Comparison of ENCODE assay signal across 10 cellular contexts in the genomic region with DNA sequence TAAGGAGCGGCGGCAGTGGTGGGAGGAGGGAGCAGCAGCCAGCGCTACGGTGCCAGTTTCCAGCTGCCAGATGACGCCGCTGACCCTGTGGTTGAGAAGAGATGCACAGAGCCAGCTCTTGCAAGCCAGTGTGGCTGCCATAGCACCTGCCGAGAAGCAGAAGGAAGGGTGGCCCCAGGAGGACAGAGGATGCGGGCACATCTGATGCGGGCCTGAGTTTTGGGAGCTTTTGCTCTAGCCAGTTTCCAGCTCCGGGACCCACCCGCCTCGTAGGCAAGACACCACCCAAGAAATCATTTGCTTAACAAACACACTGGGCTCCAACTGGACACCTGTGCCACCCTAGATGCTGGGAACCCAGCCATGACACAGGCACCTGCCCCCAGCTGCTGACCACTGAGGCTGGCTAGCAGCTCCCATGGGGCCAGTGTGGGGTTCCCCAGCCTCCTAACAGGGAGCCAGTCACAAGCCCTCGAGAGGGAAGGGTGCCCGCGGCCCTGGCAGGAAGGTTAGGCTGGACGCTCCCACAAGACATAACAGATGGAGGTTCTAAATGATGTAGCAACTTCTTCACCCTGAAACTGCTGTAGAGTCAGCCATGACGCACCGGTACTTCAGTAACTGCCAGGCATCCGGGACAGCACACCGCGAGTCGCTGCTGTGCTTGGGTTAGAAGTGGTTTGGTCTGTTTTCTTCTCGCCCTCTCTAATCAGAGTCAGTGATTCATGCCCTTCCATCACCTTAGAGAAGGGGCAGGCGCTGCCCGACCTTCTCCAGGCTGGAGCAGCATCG. TPM values are rescaled to one million over a fixed set of nuclear protein-coding genes. Genes with fewer than 3 reads are reported as not detected.
DNase-seq lines count a peak whose midpoint lies in the region; ATAC-seq, FAIRE-seq and TF ChIP-seq lines count a peak whose summit lies in the region.
"Had no signal": no experiment of that assay in that cellular context is flagged by ENCODE, and none has a peak within 500 bp of the region (broad histone marks: within the 10 kb centered on the region; RNA-seq: fewer than 3 reads in every experiment).

No MANE protein-coding gene starts in this region.

- H3K79me2 ChIP-seq in smooth muscle cell (ENCODE audit: low read depth) = no peaks in the 10 kb centered on the region

- H4K20me1 ChIP-seq in smooth muscle cell (ENCODE audit: low read depth) = no peaks in the 10 kb centered on the region

- peak; percentile 54 for DNase-seq in DMS79 treated with DMSO at 0.1 percent for 48 hours (lab: John Stamatoyannopoulos, UW)
- peak; percentile 89 for DNase-seq in H54 (ENCODE audit: insufficient read length, low spot score)
- peak; percentile 88 for DNase-seq in RPMI8226
- peak in 1 of 2 donors; percentile 23 for DNase-seq in left colon
- no peak for DNase-seq in Ammon's horn (ENCODE audit: low spot score)
- DNase-seq in COR-L47 (lab: John Stamatoyannopoulos, UW) = no peak
- no peak for DNase-seq in smooth muscle cell (lab: John Stamatoyannopoulos, UW; ENCODE audit: unreplicated experiment)

- H3K9ac ChIP-seq in smooth muscle cell (ENCODE audit: low read depth) = no peak overlapping the region

- no peak for TF ChIP-seq POLR2A in H54 (IDR thresholded peaks at IDR 0.05; ENCODE audit: low read depth, low read length)

- no peak for TF ChIP-seq CTCF in smooth muscle cell (IDR thresholded peaks at IDR 0.05; ENCODE audit: borderline replicate concordance, insufficient read depth, poor library complexity, severe bottlenecking)

- no peak overlapping the region for H3K27ac ChIP-seq in smooth muscle cell (ENCODE audit: low read depth)

- H3K4me3 ChIP-seq in smooth muscle cell = no peak overlapping the region
- H3K4me3 ChIP-seq: lung had no signal

- peak; percentile 26 for ATAC-seq in left colon
- ATAC-seq in GM19035 (IDR thresholded peaks at IDR 0.05; ENCODE audit: unreplicated experiment) = no peak
- ATAC-seq: T-cell had no signal

- no peaks in the 10 kb centered on the region for H3K9me3 ChIP-seq in smooth muscle cell (replicated peaks; ENCODE audit: low read depth)

- H3K4me1 ChIP-seq in smooth muscle cell (ENCODE audit: low read depth) = no peaks in the 10 kb centered on the region

- H2AFZ ChIP-seq in smooth muscle cell (ENCODE audit: low read depth) = no peak overlapping the region

- intact Hi-C loops in left colon (cut with DNase I, micrococcal nuclease) = no loop called here

- H3F3A ChIP-seq in smooth muscle cell (ENCODE audit: low read depth) = no peaks in the 10 kb centered on the region

- H3K4me2 ChIP-seq in smooth muscle cell = no peak overlapping the region

- no peaks in the 10 kb centered on the region for H3K36me3 ChIP-seq in smooth muscle cell (ENCODE audit: low read depth)

- FAIRE-seq in H54 (lab: Jason Lieb, UNC) = peak; percentile 69

- WGBS in smooth muscle cell (ENCODE audit: low lambda C conversion rate) = 95% methylated on average over 26 of the region's 26 CpGs

- no peaks in the 10 kb centered on the region for H3K27me3 ChIP-seq in smooth muscle cell (ENCODE audit: low read depth)

RNA-seq across cellular contexts. Expression of gene MSANTD1, which starts 8.9 kb away (rescaled TPM):
- total RNA-seq in left colon (under 1 TPM; 0.73 to 0.82 TPM), smooth muscle cell (1.4 TPM in 2 replicates)
- 0.30 and 0.43 TPM in 2 replicates for polyA plus RNA-seq in smooth muscle cell

RNA-seq across cellular contexts. Expression of gene RGS12, which starts 34.9 kb away (rescaled TPM):
- total RNA-seq in left colon (10 to 100 TPM; 21.5 to 23.5 TPM), smooth muscle cell (13.0 and 28.5 TPM in 2 replicates)
- polyA plus RNA-seq in smooth muscle cell = 20.5 and 38.7 TPM in 2 replicates

Comparison
In these comparisons a context has a peak if more than half of its experiments do, and no peak if none do; other contexts are left out.
1. DNase-seq: peak in DMS79 treated with DMSO at 0.1 percent for 48 hours (single experiment), H54 (single experiment) and RPMI8226 (single experiment); none in Ammon's horn (single experiment), COR-L47 (single experiment) and smooth muscle cell (single experiment).